35 cellular contexts compared by ENCODE assay signal in genomic region chr13:91491980-91492379, GRCh38.
"Had no signal": no experiment of that assay in that cellular context is flagged by ENCODE, and none has a peak within 500 bp of the region (broad histone marks: within the 10 kb centered on the region; RNA-seq: fewer than 3 reads in every experiment).

No MANE protein-coding gene starts in this region.

- H3K4me1 Mint-ChIP-seq: activated B cell treated with CpG ODN at 0.5 μM for 24 hours; activated CD4-positive, alpha-beta memory T cell treated with anti-CD3 and anti-CD28 coated beads, Interleukin-2, amount 10 ng/mL, durations not matched to agents 7 days and 5 days; activated CD4-positive, alpha-beta T cell treated with anti-CD3 and anti-CD28 coated beads, Interleukin-2, amount 10 ng/mL, durations not matched to agents 24 days and 14 days; activated CD8-positive, alpha-beta memory T cell treated with anti-CD3 and anti-CD28 coated beads, Interleukin-2, amount 10 ng/mL, durations not matched to agents 7 days and 5 days; activated naive CD4-positive, alpha-beta T cell treated with anti-CD3 and anti-CD28 coated beads, Interleukin-2, amount 10 ng/mL, durations not matched to agents 7 days and 5 days; activated naive CD4-positive, alpha-beta T cell treated with anti-CD3 and anti-CD28 coated beads, Interleukin-2, amount 50 U/mL, for 24 hours; activated naive CD8-positive, alpha-beta T cell treated with anti-CD3 and anti-CD28 coated beads, Interleukin-2, amount 10 ng/mL, durations not matched to agents 7 days and 5 days; activated naive CD8-positive, alpha-beta T cell treated with anti-CD3 and anti-CD28 coated beads, Interleukin-2, amount 50 U/mL, for 24 hours; brain had no signal

- H3K4me3 ChIP-seq: ascending aorta, cardiac muscle cell had no signal

- H3K36me3 ChIP-seq: ascending aorta, cardiac muscle cell had no signal

- H3K27me3 ChIP-seq: ascending aorta, cardiac muscle cell had no signal

- H3K36me3 Mint-ChIP-seq: activated CD8-positive, alpha-beta memory T cell treated with anti-CD3 and anti-CD28 coated beads, Interleukin-2, amount 10 ng/mL, durations not matched to agents 7 days and 5 days; activated naive CD4-positive, alpha-beta T cell treated with anti-CD3 and anti-CD28 coated beads, Interleukin-2, amount 10 ng/mL, durations not matched to agents 7 days and 5 days; activated naive CD4-positive, alpha-beta T cell treated with anti-CD3 and anti-CD28 coated beads, Interleukin-2, amount 50 U/mL, for 24 hours; activated naive CD8-positive, alpha-beta T cell; activated naive CD8-positive, alpha-beta T cell treated with anti-CD3 and anti-CD28 coated beads, Interleukin-2, amount 10 ng/mL, durations not matched to agents 7 days and 5 days; brain had no signal

- H3K27ac Mint-ChIP-seq: activated B cell treated with CpG ODN at 0.5 μM for 24 hours; activated CD4-positive, alpha-beta memory T cell treated with anti-CD3 and anti-CD28 coated beads, Interleukin-2, amount 10 ng/mL, durations not matched to agents 7 days and 5 days; activated CD4-positive, alpha-beta T cell treated with anti-CD3 and anti-CD28 coated beads, Interleukin-2, amount 10 ng/mL, durations not matched to agents 24 days and 14 days; activated CD8-positive, alpha-beta memory T cell treated with anti-CD3 and anti-CD28 coated beads, Interleukin-2, amount 10 ng/mL, durations not matched to agents 7 days and 5 days; activated CD8-positive, alpha-beta T cell treated with anti-CD3 and anti-CD28 coated beads, Interleukin-2, amount 10 ng/mL, durations not matched to agents 7 days and 5 days; activated naive CD4-positive, alpha-beta T cell treated with anti-CD3 and anti-CD28 coated beads, Interleukin-2, amount 10 ng/mL, durations not matched to agents 7 days and 5 days; activated naive CD4-positive, alpha-beta T cell treated with anti-CD3 and anti-CD28 coated beads, Interleukin-2, amount 50 U/mL, for 24 hours; activated naive CD8-positive, alpha-beta T cell; activated naive CD8-positive, alpha-beta T cell treated with anti-CD3 and anti-CD28 coated beads, Interleukin-2, amount 10 ng/mL, durations not matched to agents 7 days and 5 days; activated naive CD8-positive, alpha-beta T cell treated with anti-CD3 and anti-CD28 coated beads, Interleukin-2, amount 50 U/mL, for 24 hours; activated T-cell treated with anti-CD3 and anti-CD28 coated beads, Interleukin-2, amount 50 U/mL, for 24 hours; activated T-helper 2 cell treated with anti-CD3 and anti-CD28 coated beads, Interferon-gamma antibody, Interleukin-2, Interleukin-4, amounts not matched to agents 10 μg/mL and 5 μg/mL and 100 μg/mL, durations not matched to agents 14 hours and 24 hours and 36 hours; brain; T-helper 1 cell treated with Interleukin-12 subunit alpha and Interleukin-12 subunit beta and Interleukin-4 antibody, amounts not matched to agents 30 μg/mL and 1 μg/mL, for 36 hours; T-helper 2 cell treated with Interferon-gamma antibody and Interleukin-4, amounts not matched to agents 5 μg/mL and 100 μg/mL, for 36 hours had no signal

- H3K4me3 Mint-ChIP-seq: activated B cell treated with CpG ODN at 0.5 μM for 24 hours; activated CD4-positive, alpha-beta memory T cell treated with anti-CD3 and anti-CD28 coated beads, Interleukin-2, amount 10 ng/mL, durations not matched to agents 7 days and 5 days; activated CD4-positive, alpha-beta T cell treated with anti-CD3 and anti-CD28 coated beads, Interleukin-2, amount 10 ng/mL, durations not matched to agents 24 days and 14 days; activated CD8-positive, alpha-beta memory T cell treated with anti-CD3 and anti-CD28 coated beads, Interleukin-2, amount 10 ng/mL, durations not matched to agents 7 days and 5 days; activated CD8-positive, alpha-beta T cell treated with anti-CD3 and anti-CD28 coated beads, Interleukin-2, amount 10 ng/mL, durations not matched to agents 7 days and 5 days; activated naive CD4-positive, alpha-beta T cell treated with anti-CD3 and anti-CD28 coated beads, Interleukin-2, amount 10 ng/mL, durations not matched to agents 7 days and 5 days; activated naive CD4-positive, alpha-beta T cell treated with anti-CD3 and anti-CD28 coated beads, Interleukin-2, amount 50 U/mL, for 24 hours; activated naive CD8-positive, alpha-beta T cell; activated naive CD8-positive, alpha-beta T cell treated with anti-CD3 and anti-CD28 coated beads, Interleukin-2, amount 10 ng/mL, durations not matched to agents 7 days and 5 days; activated naive CD8-positive, alpha-beta T cell treated with anti-CD3 and anti-CD28 coated beads, Interleukin-2, amount 50 U/mL, for 24 hours; activated T-cell treated with anti-CD3 and anti-CD28 coated beads, Interleukin-2, amount 50 U/mL, for 24 hours; brain; T-helper 1 cell treated with Interleukin-12 subunit alpha and Interleukin-12 subunit beta and Interleukin-4 antibody, amounts not matched to agents 30 μg/mL and 1 μg/mL, for 36 hours; T-helper 2 cell treated with Interferon-gamma antibody and Interleukin-4, amounts not matched to agents 5 μg/mL and 100 μg/mL, for 36 hours had no signal

- ATAC-seq: activated CD8-positive, alpha-beta memory T cell treated with anti-CD3 and anti-CD28 coated beads, Interleukin-2, amount 10 ng/mL, durations not matched to agents 7 days and 5 days; activated CD8-positive, alpha-beta T cell treated with anti-CD3 and anti-CD28 coated beads, Interleukin-2, amount 10 ng/mL, durations not matched to agents 7 days and 5 days; activated naive CD8-positive, alpha-beta T cell treated with anti-CD3 and anti-CD28 coated beads, Interleukin-2, amount 50 U/mL, for 24 hours had no signal

- H3K9me3 ChIP-seq: ascending aorta had no signal

- DNase-seq: activated B cell treated with CpG ODN at 0.5 μM for 24 hours; activated CD4-positive, alpha-beta memory T cell treated with anti-CD3 and anti-CD28 coated beads, Interleukin-2, amount 10 ng/mL, durations not matched to agents 7 days and 5 days; activated CD4-positive, alpha-beta T cell treated with anti-CD3 and anti-CD28 coated beads for 4 hours; activated CD4-positive, alpha-beta T cell treated with anti-CD3 and anti-CD28 coated beads, Interleukin-2, amount 10 ng/mL, durations not matched to agents 24 days and 14 days; activated CD4-positive, alpha-beta T cell treated with anti-CD3 and anti-CD28 coated beads, Interleukin-2, amount 50 U/mL, for 48 hours; activated CD4-positive, CD25-positive, alpha-beta regulatory T cell treated with anti-CD3 and anti-CD28 coated beads, Interleukin-2, amount 50 U/mL, for 72 hours; activated CD8-positive, alpha-beta memory T cell treated with anti-CD3 and anti-CD28 coated beads for 24 hours; activated CD8-positive, alpha-beta memory T cell treated with anti-CD3 and anti-CD28 coated beads, Interleukin-2, amount 10 ng/mL, durations not matched to agents 7 days and 5 days; activated CD8-positive, alpha-beta memory T cell treated with anti-CD3 and anti-CD28 coated beads, Interleukin-2, amount 50 U/mL, for 48 hours; activated CD8-positive, alpha-beta T cell treated with anti-CD3 and anti-CD28 coated beads, Interleukin-2, amount 10 ng/mL, durations not matched to agents 7 days and 5 days; activated effector memory CD4-positive, alpha-beta T cell treated with Interleukin-2 at 50 U/mL for 16 hours; activated gamma-delta T cell; activated naive CD4-positive, alpha-beta T cell treated with anti-CD3 and anti-CD28 coated beads, Interleukin-2, amount 10 ng/mL, durations not matched to agents 7 days and 5 days; activated naive CD4-positive, alpha-beta T cell treated with Interleukin-2 at 50 U/mL for 16 hours; activated naive CD8-positive, alpha-beta T cell treated with anti-CD3 and anti-CD28 coated beads, Interleukin-2, amount 10 ng/mL, durations not matched to agents 7 days and 5 days; activated naive CD8-positive, alpha-beta T cell treated with anti-CD3 and anti-CD28 coated beads, Interleukin-2, amount 50 U/mL, for 24 hours; activated T-cell treated with anti-CD3 and anti-CD28 coated beads, Interleukin-2, amount 50 U/mL, for 24 hours; activated T-cell treated with anti-CD3 and anti-CD28 coated beads, Interleukin-2, amount 50 U/mL, for 48 hours; amygdala; anterior cingulate cortex; SW 1271; T-helper 1 cell; T-helper 2 cell; T-helper 9 cell had no signal

- H3K4me1 ChIP-seq: ascending aorta had no signal

- H3K9me3 Mint-ChIP-seq: activated B cell treated with CpG ODN at 0.5 μM for 24 hours; activated CD4-positive, alpha-beta memory T cell treated with anti-CD3 and anti-CD28 coated beads, Interleukin-2, amount 10 ng/mL, durations not matched to agents 7 days and 5 days; activated CD4-positive, alpha-beta T cell treated with anti-CD3 and anti-CD28 coated beads, Interleukin-2, amount 10 ng/mL, durations not matched to agents 24 days and 14 days; activated naive CD4-positive, alpha-beta T cell treated with anti-CD3 and anti-CD28 coated beads, Interleukin-2, amount 10 ng/mL, durations not matched to agents 7 days and 5 days; activated naive CD4-positive, alpha-beta T cell treated with anti-CD3 and anti-CD28 coated beads, Interleukin-2, amount 50 U/mL, for 24 hours; activated naive CD8-positive, alpha-beta T cell treated with anti-CD3 and anti-CD28 coated beads, Interleukin-2, amount 10 ng/mL, durations not matched to agents 7 days and 5 days; activated naive CD8-positive, alpha-beta T cell treated with anti-CD3 and anti-CD28 coated beads, Interleukin-2, amount 50 U/mL, for 24 hours; activated T-cell treated with anti-CD3 and anti-CD28 coated beads, Interleukin-2, amount 50 U/mL, for 24 hours; activated T-helper 2 cell treated with anti-CD3 and anti-CD28 coated beads, Interferon-gamma antibody, Interleukin-2, Interleukin-4, amounts not matched to agents 10 μg/mL and 5 μg/mL and 100 μg/mL, durations not matched to agents 14 hours and 24 hours and 36 hours; T-helper 1 cell treated with Interleukin-12 subunit alpha and Interleukin-12 subunit beta and Interleukin-4 antibody, amounts not matched to agents 30 μg/mL and 1 μg/mL, for 36 hours; T-helper 2 cell treated with Interferon-gamma antibody and Interleukin-4, amounts not matched to agents 5 μg/mL and 100 μg/mL, for 36 hours had no signal

- H3K27ac ChIP-seq: ascending aorta, cardiac muscle cell, VCaP had no signal

- H3K27me3 Mint-ChIP-seq: activated B cell treated with CpG ODN at 0.5 μM for 24 hours; activated CD4-positive, alpha-beta memory T cell treated with anti-CD3 and anti-CD28 coated beads, Interleukin-2, amount 10 ng/mL, durations not matched to agents 7 days and 5 days; activated CD4-positive, alpha-beta T cell treated with anti-CD3 and anti-CD28 coated beads, Interleukin-2, amount 10 ng/mL, durations not matched to agents 24 days and 14 days; activated CD8-positive, alpha-beta memory T cell treated with anti-CD3 and anti-CD28 coated beads, Interleukin-2, amount 10 ng/mL, durations not matched to agents 7 days and 5 days; activated naive CD4-positive, alpha-beta T cell treated with anti-CD3 and anti-CD28 coated beads, Interleukin-2, amount 10 ng/mL, durations not matched to agents 7 days and 5 days; activated naive CD4-positive, alpha-beta T cell treated with anti-CD3 and anti-CD28 coated beads, Interleukin-2, amount 50 U/mL, for 24 hours; activated naive CD8-positive, alpha-beta T cell treated with anti-CD3 and anti-CD28 coated beads, Interleukin-2, amount 10 ng/mL, durations not matched to agents 7 days and 5 days; activated naive CD8-positive, alpha-beta T cell treated with anti-CD3 and anti-CD28 coated beads, Interleukin-2, amount 50 U/mL, for 24 hours; activated T-cell treated with anti-CD3 and anti-CD28 coated beads, Interleukin-2, amount 50 U/mL, for 24 hours; brain had no signal

- FAIRE-seq: bronchial epithelial cell, TTC549 had no signal
